22 cellular contexts compared by ENCODE assay signal in genomic region chr14:103294091-103294490, GRCh38. TPM values are rescaled to one million over a fixed set of nuclear protein-coding genes. Genes with fewer than 3 reads are reported as not detected.
DNase-seq lines count a peak whose midpoint lies in the region; ATAC-seq, FAIRE-seq and TF ChIP-seq lines count a peak whose summit lies in the region.
"Had no signal": no experiment of that assay in that cellular context is flagged by ENCODE, and none has a peak within 500 bp of the region (broad histone marks: within the 10 kb centered on the region; RNA-seq: fewer than 3 reads in every experiment).

No MANE protein-coding gene starts in this region.

- H3K36me3 Mint-ChIP-seq in activated naive CD4-positive, alpha-beta T cell treated with anti-CD3 and anti-CD28 coated beads, Interleukin-2, amount 50 U/mL, for 24 hours: no peaks in the 10 kb centered on the region
- no peaks in the 10 kb centered on the region for H3K36me3 Mint-ChIP-seq in activated B cell treated with CpG ODN at 0.5 μM for 24 hours (ENCODE audit: low read depth)
- H3K36me3 Mint-ChIP-seq in stimulated activated memory B cell treated with anti-CD40 and anti-IgM and Interleukin-4, amounts not matched to agents 10 μg/mL and 1 μg/mL and 100 μg/mL, for 72 hours: no peaks in the 10 kb centered on the region
- H3K36me3 Mint-ChIP-seq in activated T-helper 2 cell treated with anti-CD3 and anti-CD28 coated beads, Interferon-gamma antibody, Interleukin-2, Interleukin-4, amounts not matched to agents 10 μg/mL and 5 μg/mL and 100 μg/mL, durations not matched to agents 14 hours and 24 hours and 36 hours (ENCODE audit: low read depth): no peaks in the 10 kb centered on the region
- H3K36me3 Mint-ChIP-seq: IgD-negative memory B cell had no signal

- no peak overlapping the region for H3K27ac ChIP-seq in small intestine (ENCODE audit: low read depth in 1 of 2, low read length in 1 of 2)
- H3K27ac ChIP-seq: C4-2B, HL-60 had no signal

- H3K9me3 ChIP-seq in small intestine (ENCODE audit: control insufficient read depth, low read depth): no peaks in the 10 kb centered on the region
- H3K9me3 ChIP-seq: Caco-2 had no signal

- no peaks in the 10 kb centered on the region for H3K4me1 ChIP-seq in small intestine (ENCODE audit: control insufficient read depth in 2 of 2, insufficient read depth in 1 of 2, low read depth in 1 of 2, low read length in 1 of 2)
- H3K4me1 ChIP-seq: Caco-2 had no signal

- DNase-seq in activated naive CD4-positive, alpha-beta T cell (lab: John Stamatoyannopoulos, UW): no peak
- DNase-seq in activated B cell treated with CpG ODN at 0.5 μM for 24 hours: no peak
- peak; percentile 33 for DNase-seq in mesenteric fat pad (ENCODE audit: low spot score)
- DNase-seq in small intestine: no peak
- no peak for DNase-seq in dedifferentiated amniotic fluid mesenchymal stem cell (ENCODE audit: extremely low spot score)
- no peak for DNase-seq in activated T-helper 2 cell treated with anti-CD3 and anti-CD28 coated beads, Interferon-gamma antibody, Interleukin-2, Interleukin-4, amounts not matched to agents 10 μg/mL and 5 μg/mL and 100 μg/mL, durations not matched to agents 14 hours and 24 hours and 36 hours (ENCODE audit: low spot score)
- DNase-seq: Caco-2; CD4-positive, alpha-beta T cell; H7; HFFc6 had no signal

- H3K27me3 ChIP-seq in small intestine (ENCODE audit: control insufficient read depth in 2 of 2, insufficient read depth in 2 of 2, low read length in 2 of 2): no peaks in the 10 kb centered on the region

- no peaks in the 10 kb centered on the region for H3K9me3 Mint-ChIP-seq in activated naive CD4-positive, alpha-beta T cell treated with anti-CD3 and anti-CD28 coated beads, Interleukin-2, amount 50 U/mL, for 24 hours
- H3K9me3 Mint-ChIP-seq in activated B cell treated with CpG ODN at 0.5 μM for 24 hours: no peaks in the 10 kb centered on the region
- no peaks in the 10 kb centered on the region for H3K9me3 Mint-ChIP-seq in stimulated activated memory B cell treated with anti-CD40 and anti-IgM and Interleukin-4, amounts not matched to agents 10 μg/mL and 1 μg/mL and 100 μg/mL, for 72 hours
- no peaks in the 10 kb centered on the region for H3K9me3 Mint-ChIP-seq in activated T-helper 2 cell treated with anti-CD3 and anti-CD28 coated beads, Interferon-gamma antibody, Interleukin-2, Interleukin-4, amounts not matched to agents 10 μg/mL and 5 μg/mL and 100 μg/mL, durations not matched to agents 14 hours and 24 hours and 36 hours
- H3K9me3 Mint-ChIP-seq: CD4-positive, alpha-beta T cell; HFFc6; IgD-negative memory B cell had no signal

- H3K4me3 ChIP-seq in small intestine (ENCODE audit: low read depth in 1 of 2, low read length in 2 of 2): no peak overlapping the region
- H3K4me3 ChIP-seq: GM23338 had no signal

- H3K36me3 ChIP-seq in small intestine (ENCODE audit: control insufficient read depth in 2 of 2, insufficient read depth in 2 of 2, low read length in 2 of 2): no peaks in the 10 kb centered on the region

- peak overlapping the region; percentile 46 for H3K27ac Mint-ChIP-seq in activated naive CD4-positive, alpha-beta T cell treated with anti-CD3 and anti-CD28 coated beads, Interleukin-2, amount 50 U/mL, for 24 hours
- H3K27ac Mint-ChIP-seq in activated B cell treated with CpG ODN at 0.5 μM for 24 hours: peak overlapping the region; percentile 65
- H3K27ac Mint-ChIP-seq in stimulated activated memory B cell treated with anti-CD40 and anti-IgM and Interleukin-4, amounts not matched to agents 10 μg/mL and 1 μg/mL and 100 μg/mL, for 72 hours: peak overlapping the region; percentile 44
- H3K27ac Mint-ChIP-seq in activated T-helper 2 cell treated with anti-CD3 and anti-CD28 coated beads, Interferon-gamma antibody, Interleukin-2, Interleukin-4, amounts not matched to agents 10 μg/mL and 5 μg/mL and 100 μg/mL, durations not matched to agents 14 hours and 24 hours and 36 hours: no peak overlapping the region
- H3K27ac Mint-ChIP-seq: B cell; CD4-positive, alpha-beta T cell; GM23338; HFFc6; IgD-negative memory B cell had no signal

- FAIRE-seq in small intestine (lab: Jason Lieb, UNC): no peak
- FAIRE-seq: D721Med, G401.6, GM12892, GM18507 had no signal

- CTCF ChIA-PET in activated B cell treated with CpG ODN at 0.5 μM for 24 hours (lab: Charles Lee): no interaction called here

- no peak for ATAC-seq in activated B cell treated with CpG ODN at 0.5 μM for 24 hours (ENCODE audit: low read depth)
- ATAC-seq in stimulated activated memory B cell treated with anti-CD40 and anti-IgM and Interleukin-4, amounts not matched to agents 10 μg/mL and 1 μg/mL and 100 μg/mL, for 72 hours: no peak
- ATAC-seq: GM23338, HCT116 had no signal

- H3K27me3 Mint-ChIP-seq in activated naive CD4-positive, alpha-beta T cell treated with anti-CD3 and anti-CD28 coated beads, Interleukin-2, amount 50 U/mL, for 24 hours: peaks cover 8% of the 10 kb centered on the region
- H3K27me3 Mint-ChIP-seq in activated B cell treated with CpG ODN at 0.5 μM for 24 hours: peaks cover 11% of the 10 kb centered on the region
- peaks cover 20% of the 10 kb centered on the region for H3K27me3 Mint-ChIP-seq in stimulated activated memory B cell treated with anti-CD40 and anti-IgM and Interleukin-4, amounts not matched to agents 10 μg/mL and 1 μg/mL and 100 μg/mL, for 72 hours
- H3K27me3 Mint-ChIP-seq in activated T-helper 2 cell treated with anti-CD3 and anti-CD28 coated beads, Interferon-gamma antibody, Interleukin-2, Interleukin-4, amounts not matched to agents 10 μg/mL and 5 μg/mL and 100 μg/mL, durations not matched to agents 14 hours and 24 hours and 36 hours (ENCODE audit: low read depth): peaks cover 23% of the 10 kb centered on the region

- intact Hi-C loops in activated B cell treated with CpG ODN at 0.5 μM for 24 hours (cut with micrococcal nuclease): loop anchor here (5.0 kb wide), 1 partner anchor 107 kb away; no protein-coding TSS in a partner anchor
- intact Hi-C loops in activated T-helper 2 cell treated with anti-CD3 and anti-CD28 coated beads, Interferon-gamma antibody, Interleukin-2, Interleukin-4, amounts not matched to agents 10 μg/mL and 5 μg/mL and 100 μg/mL, durations not matched to agents 14 hours and 24 hours and 36 hours (cut with micrococcal nuclease): no loop called here

- H3K4me1 Mint-ChIP-seq in activated naive CD4-positive, alpha-beta T cell treated with anti-CD3 and anti-CD28 coated beads, Interleukin-2, amount 50 U/mL, for 24 hours: no peaks in the 10 kb centered on the region
- peaks cover 6% of the 10 kb centered on the region for H3K4me1 Mint-ChIP-seq in activated B cell treated with CpG ODN at 0.5 μM for 24 hours
- no peaks in the 10 kb centered on the region for H3K4me1 Mint-ChIP-seq in stimulated activated memory B cell treated with anti-CD40 and anti-IgM and Interleukin-4, amounts not matched to agents 10 μg/mL and 1 μg/mL and 100 μg/mL, for 72 hours
- peaks cover 3% of the 10 kb centered on the region for H3K4me1 Mint-ChIP-seq in activated T-helper 2 cell treated with anti-CD3 and anti-CD28 coated beads, Interferon-gamma antibody, Interleukin-2, Interleukin-4, amounts not matched to agents 10 μg/mL and 5 μg/mL and 100 μg/mL, durations not matched to agents 14 hours and 24 hours and 36 hours (ENCODE audit: low read depth)

- POLR2A ChIA-PET in activated B cell treated with CpG ODN at 0.5 μM for 24 hours (lab: Charles Lee): interaction anchor here (1.2 kb wide), 1 partner anchor 40 kb away, joined by 9 read pairs; the partner anchor contains the start of gene EIF5

- no peak for TF ChIP-seq CTCF in activated B cell treated with CpG ODN at 0.5 μM for 24 hours (IDR thresholded peaks at IDR 0.05)

- WGBS in small intestine, 3 donors: 81 to 92% (median 89%) methylated on average over 9 to 11 of the region's 11 CpGs

- no peak overlapping the region for H3K4me3 Mint-ChIP-seq in activated naive CD4-positive, alpha-beta T cell treated with anti-CD3 and anti-CD28 coated beads, Interleukin-2, amount 50 U/mL, for 24 hours
- H3K4me3 Mint-ChIP-seq in activated B cell treated with CpG ODN at 0.5 μM for 24 hours: no peak overlapping the region
- H3K4me3 Mint-ChIP-seq in stimulated activated memory B cell treated with anti-CD40 and anti-IgM and Interleukin-4, amounts not matched to agents 10 μg/mL and 1 μg/mL and 100 μg/mL, for 72 hours: no peak overlapping the region
- no peak overlapping the region for H3K4me3 Mint-ChIP-seq in activated T-helper 2 cell treated with anti-CD3 and anti-CD28 coated beads, Interferon-gamma antibody, Interleukin-2, Interleukin-4, amounts not matched to agents 10 μg/mL and 5 μg/mL and 100 μg/mL, durations not matched to agents 14 hours and 24 hours and 36 hours (ENCODE audit: low read depth)
- H3K4me3 Mint-ChIP-seq: B cell; CD4-positive, alpha-beta T cell; GM23338; HFFc6; IgD-negative memory B cell had no signal

RNA-seq across cellular contexts. Expression of gene EIF5, which starts 39.9 kb away (rescaled TPM):
- total RNA-seq in activated B cell treated with CpG ODN at 0.5 μM for 24 hours (234 and 274 TPM in 2 replicates), mesenteric fat pad (267 TPM)
- 100 to 1,000 TPM in 1 of 3 donors, 10 to 100 TPM in 2; 80.5 to 148 (median 82.3) TPM for polyA plus RNA-seq in small intestine
- total RNA-seq in activated T-helper 2 cell treated with anti-CD3 and anti-CD28 coated beads, Interferon-gamma antibody, Interleukin-2, Interleukin-4, amounts not matched to agents 10 μg/mL and 5 μg/mL and 100 μg/mL, durations not matched to agents 14 hours and 24 hours and 36 hours: 261 TPM in 2 replicates
